1 cellular context compared by ENCODE assay signal in genomic region chr14:66507722-66508546, GRCh38.
TF ChIP-seq lines count a peak whose summit lies in the region.

TSS of gene GPHN (plus strand) at chr14:66508147.

TF ChIP-seq in HEK293, 187 proteins besides CTCF, POLR2A, EP300 and RAD21 (continued from another document):
- TF ChIP-seq ZNF280C (tag by site-specific recombination; IDR thresholded peaks at IDR 0.05) (no peak), ZFP41 (tag by site-specific recombination; IDR thresholded peaks at IDR 0.05; ENCODE audit: borderline replicate concordance) (no peak), ZBTB49 (tag by site-specific recombination; IDR thresholded peaks at IDR 0.05; ENCODE audit: low read depth) (no peak), ZNF785 (tag by site-specific recombination; IDR thresholded peaks at IDR 0.05) (0 out of 2 replicates have a peak, but pooled peaks have one; percentile 48), YY1 (tag by site-specific recombination; IDR thresholded peaks at IDR 0.05) (peak; percentile 51; the same call in 1 of the 2 replicates), REPIN1 (tag by site-specific recombination; IDR thresholded peaks at IDR 0.05; ENCODE audit: low read depth) (no peak; the same call in 1 of the 2 replicates), TCF7L2 (IDR thresholded peaks at IDR 0.05; ENCODE audit: borderline replicate concordance, low read depth, low read length) (no peak), ZNF48 (tag by site-specific recombination; IDR thresholded peaks at IDR 0.05) (no peak)
- TF ChIP-seq, protein P1, sequence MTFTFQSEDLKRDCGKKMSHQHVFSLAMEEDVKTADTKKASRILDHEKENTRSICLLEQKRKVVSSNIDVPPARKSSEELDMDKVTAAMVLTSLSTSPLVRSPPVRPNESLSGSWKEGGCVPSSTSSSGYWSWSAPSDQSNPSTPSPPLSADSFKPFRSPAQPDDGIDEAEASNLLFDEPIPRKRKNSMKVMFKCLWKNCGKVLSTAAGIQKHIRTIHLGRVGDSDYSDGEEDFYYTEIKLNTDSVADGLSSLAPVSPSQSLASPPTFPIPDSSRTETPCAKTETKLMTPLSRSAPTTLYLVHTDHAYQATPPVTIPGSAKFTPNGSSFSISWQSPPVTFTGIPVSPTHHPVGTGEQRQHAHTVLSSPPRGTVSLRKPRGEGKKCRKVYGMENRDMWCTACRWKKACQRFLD (tag by site-specific recombination; IDR thresholded peaks at IDR 0.05) = no peak
